Comparison of ENCODE assay signal across 8 cellular contexts in the genomic region with DNA sequence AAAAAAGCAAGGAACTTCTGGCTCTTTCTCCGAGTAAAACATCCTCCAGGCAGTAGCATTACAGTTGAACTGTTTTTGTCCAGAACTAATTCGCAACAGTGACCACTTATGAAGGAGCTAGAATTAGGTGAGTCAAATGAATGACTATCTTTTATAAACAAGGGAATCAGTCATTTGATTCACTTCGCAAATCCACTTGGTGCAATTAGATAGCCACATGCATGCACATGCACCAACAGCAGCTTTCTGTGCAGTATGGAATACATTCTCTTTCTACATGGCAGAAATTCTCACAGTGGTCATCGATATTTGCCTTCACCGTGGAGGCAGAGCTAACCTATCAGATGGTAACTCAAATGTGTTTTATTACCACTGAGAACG.
DNase-seq lines count a peak whose midpoint lies in the region; ATAC-seq lines count a peak whose summit lies in the region.

No MANE protein-coding gene starts in this region.

- no peak for ATAC-seq in right cardiac atrium

- peaks cover 57% of the 10 kb centered on the region for H3K4me1 Mint-ChIP-seq in activated CD4-positive, alpha-beta memory T cell treated with anti-CD3 and anti-CD28 coated beads for 36 hours (ENCODE audit: low read depth)

- POLR2A ChIA-PET in activated CD4-positive, alpha-beta memory T cell treated with anti-CD3 and anti-CD28 coated beads for 36 hours (lab: Charles Lee), result interaction anchor here (0.9 to 1.6 kb wide), 4 partner anchors 8 to 187 kb away, joined by 4 to 5 read pairs (median 5); no protein-coding TSS in a partner anchor

- in situ Hi-C loops in KBM-7 (cut with MboI; ENCODE audit: low pct_unique_long_range_greater_than_20kb, low sequenced_read_pairs), result no loop called here

- H3K9me3 ChIP-seq in right cardiac atrium (ENCODE audit: control insufficient read depth, low read length) (no peaks in the 10 kb centered on the region), subcutaneous abdominal adipose tissue (ENCODE audit: control insufficient read depth in 5 of 5, low read length in 5 of 5) (no peaks in the 10 kb centered on the region)

- WGBS in right cardiac atrium, result 55% methylated on average over 6 of the region's 6 CpGs

- H3K36me3 Mint-ChIP-seq in activated CD4-positive, alpha-beta memory T cell treated with anti-CD3 and anti-CD28 coated beads for 36 hours, result peaks cover 49% of the 10 kb centered on the region

- intact Hi-C loops in activated CD4-positive, alpha-beta memory T cell treated with anti-CD3 and anti-CD28 coated beads for 36 hours (cut with micrococcal nuclease), result no loop called here
- intact Hi-C loops in right cardiac atrium (cut with DNase I), result no loop called here

- H3K9ac ChIP-seq in subcutaneous abdominal adipose tissue (ENCODE audit: low read length in 5 of 5), result peak overlapping the region in 3 of 5 donors; percentile 29 to 81 (median 49)

- H3K27ac Mint-ChIP-seq in activated CD4-positive, alpha-beta memory T cell treated with anti-CD3 and anti-CD28 coated beads for 36 hours, result peak overlapping the region; percentile 83

- H3K27me3 Mint-ChIP-seq in activated CD4-positive, alpha-beta memory T cell treated with anti-CD3 and anti-CD28 coated beads for 36 hours, result no peaks in the 10 kb centered on the region

- no peak overlapping the region for H3K4me3 Mint-ChIP-seq in activated CD4-positive, alpha-beta memory T cell treated with anti-CD3 and anti-CD28 coated beads for 36 hours

- peak overlapping the region; percentile 91 for H3K27ac ChIP-seq in right cardiac atrium (ENCODE audit: low read length)
- H3K27ac ChIP-seq in subcutaneous abdominal adipose tissue (ENCODE audit: low read depth, low read length), result peak overlapping the region; percentile 80

- no peaks in the 10 kb centered on the region for H3K9me3 Mint-ChIP-seq in activated CD4-positive, alpha-beta memory T cell treated with anti-CD3 and anti-CD28 coated beads for 36 hours

- H3K36me3 ChIP-seq in subcutaneous abdominal adipose tissue (ENCODE audit: control insufficient read depth in 5 of 5, insufficient read depth in 5 of 5, low read length in 5 of 5), result peaks cover 0 to 3% (median 2%) of the 10 kb centered on the region in 5 donors

- peaks cover 3% of the 10 kb centered on the region for H3K4me1 ChIP-seq in right cardiac atrium (ENCODE audit: control insufficient read depth, insufficient read depth, low read length)
- H3K4me1 ChIP-seq in subcutaneous abdominal adipose tissue (ENCODE audit: control insufficient read depth in 5 of 5, insufficient read depth in 5 of 5, low read length in 5 of 5), result peaks cover 0 to 18% (median 9%) of the 10 kb centered on the region in 5 donors

- CTCF ChIA-PET in activated CD4-positive, alpha-beta memory T cell treated with anti-CD3 and anti-CD28 coated beads for 36 hours (lab: Charles Lee), result interaction anchor here (1.0 kb wide), 1 partner anchor 12 kb away, joined by 3 read pairs; no protein-coding TSS in a partner anchor

- H3K27me3 ChIP-seq in right cardiac atrium (ENCODE audit: control insufficient read depth, insufficient read depth) (no peaks in the 10 kb centered on the region), subcutaneous abdominal adipose tissue (ENCODE audit: control insufficient read depth in 5 of 5, insufficient read depth in 4 of 5, low read length in 5 of 5) (no peaks in the 10 kb centered on the region)

- DNase-seq in NCI-H2107 treated with DMSO at 0.1 percent for 48 hours (lab: John Stamatoyannopoulos, UW; ENCODE audit: unreplicated experiment), result peak; percentile 90
- DNase-seq in NCI-H2107 (lab: John Stamatoyannopoulos, UW), result no peak
- no peak for DNase-seq in activated CD4-positive, alpha-beta memory T cell treated with anti-CD3 and anti-CD28 coated beads for 36 hours
- DNase-seq in right cardiac atrium, result no peak
- no peak for DNase-seq in KBM-7
- no peak for DNase-seq in NCI-H446 treated with DMSO at 0.1 percent for 48 hours (lab: John Stamatoyannopoulos, UW)
- no peak for DNase-seq in stimulated activated naive CD4-positive, alpha-beta T cell treated with Interleukin-2 at 50 U/mL for 16 hours (lab: John Stamatoyannopoulos, UW)

- H3K4me3 ChIP-seq in right cardiac atrium (ENCODE audit: low read length) (peak overlapping the region; percentile 58), subcutaneous abdominal adipose tissue (ENCODE audit: low read depth in 1 of 5, low read length in 5 of 5) (peak overlapping the region in 4 of 5 donors; percentile 61 to 65 (median 64))
